Comparison of ENCODE assay signal across 8 cellular contexts in the genomic region with DNA sequence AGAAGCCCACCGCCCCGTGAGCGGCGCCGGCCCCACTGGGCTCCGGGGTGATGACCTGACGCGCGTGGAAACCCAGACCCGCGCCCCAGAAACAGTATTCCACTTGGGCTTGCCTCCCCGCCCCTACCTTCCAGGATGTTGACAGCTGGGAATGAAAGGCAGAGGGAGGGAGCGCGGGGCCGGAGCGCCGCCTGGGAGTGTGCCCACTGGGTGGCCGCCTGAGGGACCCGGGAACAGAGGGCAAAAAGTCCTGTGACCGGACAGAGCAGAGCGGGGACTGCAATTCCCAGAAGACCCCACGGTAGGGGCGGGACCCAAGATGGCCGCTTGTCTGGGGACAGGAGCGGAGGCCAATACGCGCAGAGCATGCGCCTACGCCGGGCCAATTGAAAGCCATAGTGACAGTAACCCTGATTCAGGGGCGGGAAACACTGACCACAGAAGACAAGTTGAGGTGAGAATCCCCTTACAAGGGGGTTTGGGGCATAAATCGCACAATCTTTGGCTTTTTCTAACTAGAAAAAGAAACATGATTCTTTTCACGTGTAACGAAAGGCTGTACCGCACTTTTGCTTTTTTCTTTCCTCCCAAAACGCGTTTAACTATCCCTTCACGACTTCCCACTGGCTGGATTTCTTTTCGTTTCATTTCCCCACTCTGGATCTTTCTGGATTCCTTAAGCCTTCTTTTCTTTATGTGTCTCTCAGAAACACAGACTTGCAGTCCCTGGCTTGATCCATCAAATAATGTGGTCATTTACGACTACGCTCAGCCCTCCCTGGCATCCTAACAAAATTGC. TPM values are rescaled to one million over a fixed set of nuclear protein-coding genes. Genes with fewer than 3 reads are reported as not detected.
A peak's percentile ranks its signal among the peaks of the same experiment; 100 is the strongest.
DNase-seq lines count a peak whose midpoint lies in the region; ATAC-seq, FAIRE-seq and TF ChIP-seq lines count a peak whose summit lies in the region.

Gene FHIT (minus strand): TSS at position 279 of the 799 bp plus-strand sequence.

- no peak for TF ChIP-seq CTCF in astrocyte of the cerebellum (IDR thresholded peaks at IDR 0.05; ENCODE audit: low read depth, low read length, missing control alignments)
- TF ChIP-seq CTCF in vagina (IDR thresholded peaks at IDR 0.05), result no peak

- no peaks in the 10 kb centered on the region for H3K36me3 ChIP-seq in vagina

- DNase-seq in GM18507 (ENCODE audit: extremely low spot score, insufficient read length, low read depth), result peak; percentile 83
- DNase-seq in NCI-H1930 (lab: John Stamatoyannopoulos, UW), result peak; percentile 82 to 86
- DNase-seq in T-helper 22 cell (ENCODE audit: low read depth), result peak; percentile 74
- peak; percentile 86 for DNase-seq in astrocyte of the cerebellum (ENCODE audit: low read depth)
- DNase-seq in hepatic stellate cell (ENCODE audit: low spot score), result peak; percentile 94
- peak; percentile 97 for DNase-seq in putamen (ENCODE audit: low spot score)
- peak in 1 of 2 donors; percentile 97 for DNase-seq in vagina (ENCODE audit: extremely low spot score in 2 of 2)

- H3K4me3 ChIP-seq in astrocyte of the cerebellum (ENCODE audit: low read depth, low read length), result peak within 1 kb of the TSS; percentile 55
- peak within 1 kb of the TSS; percentile 64 to 79 for H3K4me3 ChIP-seq in vagina

- in situ Hi-C loops in astrocyte of the cerebellum (cut with HindIII; ENCODE audit: low sequenced_read_pairs), result no loop called here

- no peak for TF ChIP-seq POLR2A in vagina (IDR thresholded peaks at IDR 0.05)

- ATAC-seq in HG02943 (IDR thresholded peaks at IDR 0.05; ENCODE audit: low read depth, unreplicated experiment), result peak; percentile 94

- H3K27me3 ChIP-seq in vagina, result no peaks in the 10 kb centered on the region

- intact Hi-C loops in vagina (cut with DNase I), result no loop called here

- H3K4me1 ChIP-seq in vagina, result peaks cover 5% of the 10 kb centered on the region

- FAIRE-seq in GM18507 (lab: Jason Lieb, UNC), result peak; percentile 99

- no peaks in the 10 kb centered on the region for H3K9me3 ChIP-seq in vagina

- H3K27ac ChIP-seq in vagina, result peak within 1 kb of the TSS; percentile 56

RNA-seq across cellular contexts. Expression of gene FHIT, which starts in this region (rescaled TPM):
- 7.9 TPM for total RNA-seq in vagina
